10 cellular contexts compared by ENCODE assay signal in the genomic region with DNA sequence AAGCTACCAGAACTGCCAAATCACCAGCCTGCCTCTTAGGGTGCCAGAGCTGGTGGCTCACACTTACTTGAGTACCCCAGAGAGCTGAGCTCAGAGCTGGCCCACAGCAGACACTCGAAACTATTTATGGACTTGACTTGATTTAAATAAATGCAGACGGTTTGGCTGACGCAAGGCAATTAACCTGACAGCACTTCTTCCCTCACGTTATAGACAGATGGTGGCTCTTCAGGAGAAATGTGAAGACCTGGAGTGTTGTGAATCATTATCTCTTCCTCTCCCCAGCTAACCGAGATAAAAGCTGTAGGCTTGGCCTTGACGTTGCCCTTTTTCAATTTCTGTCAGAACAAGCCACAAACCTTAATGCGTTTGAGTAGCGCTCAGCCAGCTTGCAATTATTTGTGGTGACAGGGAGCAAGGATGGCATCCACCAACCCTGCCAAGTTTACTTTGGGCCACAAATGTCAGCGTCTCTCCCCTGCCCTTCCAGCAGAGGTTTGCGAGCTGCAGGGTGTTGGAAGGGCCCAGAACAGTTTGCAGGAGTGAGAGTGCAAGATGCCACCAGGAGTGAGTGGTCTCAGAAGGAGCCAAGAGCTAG. TPM values are rescaled to one million over a fixed set of nuclear protein-coding genes. Genes with fewer than 3 reads are reported as not detected.
A peak's percentile ranks its signal among the peaks of the same experiment; 100 is the strongest.
DNase-seq lines count a peak whose midpoint lies in the region; ATAC-seq, FAIRE-seq and TF ChIP-seq lines count a peak whose summit lies in the region.
"Had no signal": no experiment of that assay in that cellular context is flagged by ENCODE, and none has a peak within 500 bp of the region (broad histone marks: within the 10 kb centered on the region; RNA-seq: fewer than 3 reads in every experiment).

No MANE protein-coding gene starts in this region.

- peaks cover 54% of the 10 kb centered on the region for H3K4me1 Mint-ChIP-seq in activated CD4-positive, alpha-beta T cell treated with anti-CD3 and anti-CD28 coated beads, Interleukin-2, amount 10 ng/mL, durations not matched to agents 7 days and 5 days
- peaks cover 22% of the 10 kb centered on the region for H3K4me1 Mint-ChIP-seq in memory B cell

- H3K4me1 ChIP-seq in kidney (ENCODE audit: control insufficient read depth in 1 of 2, insufficient read depth in 1 of 2, low read depth in 1 of 2, low read length in 2 of 2) = peaks cover 0 to under 1% of the 10 kb centered on the region in 2 donors

- DNase-seq in activated CD4-positive, alpha-beta T cell treated with anti-CD3 and anti-CD28 coated beads, Interleukin-2, amount 10 ng/mL, durations not matched to agents 7 days and 5 days = peak; percentile 12
- no peak for DNase-seq in activated CD4-positive, alpha-beta T cell treated with anti-CD3 and anti-CD28 coated beads for 1 hour
- peak; percentile 43 to 54 for DNase-seq in SHP77 (lab: John Stamatoyannopoulos, UW)
- no peak for DNase-seq in memory B cell (ENCODE audit: low spot score in 2 of 2)
- no peak for DNase-seq in kidney
- DNase-seq in AG20443 (ENCODE audit: low spot score) = no peak
- no peak for DNase-seq in amygdala (lab: John Stamatoyannopoulos, UW)

- H3K27me3 Mint-ChIP-seq in activated CD4-positive, alpha-beta T cell treated with anti-CD3 and anti-CD28 coated beads, Interleukin-2, amount 10 ng/mL, durations not matched to agents 7 days and 5 days = peaks cover 1% of the 10 kb centered on the region
- no peaks in the 10 kb centered on the region for H3K27me3 Mint-ChIP-seq in memory B cell
- H3K27me3 Mint-ChIP-seq: CD4-positive, CD25-positive, alpha-beta regulatory T cell had no signal

- intact Hi-C loops in kidney (cut with DNase I) = no loop called here

- no peaks in the 10 kb centered on the region for H3K36me3 ChIP-seq in kidney (ENCODE audit: control insufficient read depth in 1 of 2, insufficient read depth in 2 of 2, low read length in 2 of 2)
- H3K36me3 ChIP-seq: SJSA1 had no signal

- H3K27ac ChIP-seq in kidney (ENCODE audit: low read depth in 2 of 2, low read length in 2 of 2) = no peak overlapping the region
- H3K27ac ChIP-seq: SJSA1 had no signal

- CTCF ChIA-PET in activated CD4-positive, alpha-beta T cell treated with anti-CD3 and anti-CD28 coated beads, Interleukin-2, amount 10 ng/mL, durations not matched to agents 7 days and 5 days (lab: Charles Lee) = interaction anchor here (0.9 to 1.4 kb wide), 4 partner anchors 8 to 59 kb away, joined by 3 to 4 read pairs (median 4); no protein-coding TSS in a partner anchor

- H3K9me3 Mint-ChIP-seq in activated CD4-positive, alpha-beta T cell treated with anti-CD3 and anti-CD28 coated beads, Interleukin-2, amount 10 ng/mL, durations not matched to agents 7 days and 5 days = peaks cover 15% of the 10 kb centered on the region
- H3K9me3 Mint-ChIP-seq in memory B cell = peaks cover 3% of the 10 kb centered on the region

- peak; percentile 26 for ATAC-seq in HG03175 (IDR thresholded peaks at IDR 0.05; ENCODE audit: unreplicated experiment)
- ATAC-seq in memory B cell (ENCODE audit: low read depth) = peak; percentile 50

- no peak for FAIRE-seq in kidney (lab: Jason Lieb, UNC)

- H3K9me3 ChIP-seq in kidney (ENCODE audit: control insufficient read depth in 1 of 2, low read length in 2 of 2) = no peaks in the 10 kb centered on the region

- no peak overlapping the region for H3K4me3 ChIP-seq in kidney (ENCODE audit: low read length in 2 of 2)
- H3K4me3 ChIP-seq: SJSA1 had no signal

- no peak for TF ChIP-seq CTCF in kidney (IDR thresholded peaks at IDR 0.05; ENCODE audit: borderline replicate concordance, extremely low read depth, insufficient read depth)

- POLR2A ChIA-PET in activated CD4-positive, alpha-beta T cell treated with anti-CD3 and anti-CD28 coated beads, Interleukin-2, amount 10 ng/mL, durations not matched to agents 7 days and 5 days (lab: Charles Lee) = interaction anchor here (0.7 kb wide), 1 partner anchor 37 kb away, joined by 4 read pairs; no protein-coding TSS in a partner anchor

- no peak overlapping the region for H3K9ac ChIP-seq in kidney (ENCODE audit: low read length in 2 of 2)

- H3K27ac Mint-ChIP-seq in activated CD4-positive, alpha-beta T cell treated with anti-CD3 and anti-CD28 coated beads, Interleukin-2, amount 10 ng/mL, durations not matched to agents 7 days and 5 days = peak overlapping the region; percentile 44
- peak overlapping the region; percentile 58 for H3K27ac Mint-ChIP-seq in memory B cell

- no peak overlapping the region for H3K4me3 Mint-ChIP-seq in activated CD4-positive, alpha-beta T cell treated with anti-CD3 and anti-CD28 coated beads, Interleukin-2, amount 10 ng/mL, durations not matched to agents 7 days and 5 days
- H3K4me3 Mint-ChIP-seq in memory B cell = no peak overlapping the region

- H3K36me3 Mint-ChIP-seq in activated CD4-positive, alpha-beta T cell treated with anti-CD3 and anti-CD28 coated beads, Interleukin-2, amount 10 ng/mL, durations not matched to agents 7 days and 5 days (ENCODE audit: low read depth) = peaks cover 6% of the 10 kb centered on the region
- no peaks in the 10 kb centered on the region for H3K36me3 Mint-ChIP-seq in memory B cell
- H3K36me3 Mint-ChIP-seq: CD4-positive, CD25-positive, alpha-beta regulatory T cell had no signal

RNA-seq across cellular contexts. Expression of gene BCAR3, which starts 34.0 kb away (rescaled TPM):
- total RNA-seq in activated CD4-positive, alpha-beta T cell treated with anti-CD3 and anti-CD28 coated beads, Interleukin-2, amount 10 ng/mL, durations not matched to agents 7 days and 5 days = under 1 TPM; 0.42 to 0.67 TPM
- 25.4 TPM for total RNA-seq in kidney
- polyA plus RNA-seq in kidney (ENCODE audit: insufficient read depth, low read depth, low replicate concordance) = 28.4 TPM

Comparison
In these comparisons a context has a peak if more than half of its experiments do, and no peak if none do; other contexts are left out.
1. DNase-seq: peak in activated CD4-positive, alpha-beta T cell treated with anti-CD3 and anti-CD28 coated beads, Interleukin-2, amount 10 ng/mL, durations not matched to agents 7 days and 5 days (single experiment) and SHP77 (2 of 2); none in activated CD4-positive, alpha-beta T cell treated with anti-CD3 and anti-CD28 coated beads for 1 hour (single experiment), memory B cell (0 of 2), kidney (single experiment), AG20443 (single experiment) and amygdala (0 of 56).
2. RNA of gene BCAR3, which starts 34.0 kb away (total RNA-seq): 25.4 TPM in kidney (single experiment); 0.42 to 0.67 TPM in activated CD4-positive, alpha-beta T cell treated with anti-CD3 and anti-CD28 coated beads, Interleukin-2, amount 10 ng/mL, durations not matched to agents 7 days and 5 days; every median in the first group is over 10 times any median in the second.